In genomic region chr15:56616551-56616950, GRCh38 we compare ENCODE assay signal across 26 cellular contexts.
"Had no signal": no experiment of that assay in that cellular context is flagged by ENCODE, and none has a peak within 500 bp of the region (broad histone marks: within the 10 kb centered on the region; RNA-seq: fewer than 3 reads in every experiment).

No MANE protein-coding gene starts in this region.

- H3K27ac ChIP-seq: breast epithelium, heart left ventricle, parathyroid adenoma, psoas muscle, right atrium auricular region, stomach, thyroid gland, upper lobe of right lung had no signal

- H3K9me3 Mint-ChIP-seq: activated T-helper 17 cell treated with anti-CD3 and anti-CD28 coated beads, Interleukin-2, amount 50 U/mL, for 72 hours had no signal

- H3K4me2 ChIP-seq: smooth muscle cell had no signal

- H3K4me1 ChIP-seq: breast epithelium, heart left ventricle, parathyroid adenoma, psoas muscle, right atrium auricular region, stomach, thyroid gland, upper lobe of right lung had no signal

- H3K4me3 ChIP-seq: breast epithelium, heart left ventricle, psoas muscle, right atrium auricular region, smooth muscle cell, stomach, thyroid gland, upper lobe of right lung had no signal

- H2AFZ ChIP-seq: parathyroid adenoma had no signal

- H3K27me3 ChIP-seq: breast epithelium, heart left ventricle, right atrium auricular region, stomach, thyroid gland, upper lobe of right lung had no signal

- H3K36me3 ChIP-seq: breast epithelium, heart left ventricle, right atrium auricular region, stomach, thyroid gland, upper lobe of right lung had no signal

- H3K27ac Mint-ChIP-seq: activated B cell treated with CpG ODN at 0.5 μM for 24 hours; activated CD8-positive, alpha-beta T cell treated with anti-CD3 and anti-CD28 coated beads for 36 hours; activated T-helper 17 cell treated with anti-CD3 and anti-CD28 coated beads, Interleukin-2, amount 50 U/mL, for 72 hours; mesothelial cell of epicardium; naive B cell; nephron progenitor cell; stimulated activated memory B cell treated with anti-CD40 and anti-IgM and Interleukin-4, amounts not matched to agents 10 μg/mL and 1 μg/mL and 100 μg/mL, for 72 hours had no signal

- H3K4me1 Mint-ChIP-seq: activated T-helper 17 cell treated with anti-CD3 and anti-CD28 coated beads, Interleukin-2, amount 50 U/mL, for 72 hours; mesothelial cell of epicardium; nephron progenitor cell had no signal

- H3K9me3 ChIP-seq: breast epithelium, psoas muscle, right atrium auricular region, thyroid gland, upper lobe of right lung had no signal

- H3K36me3 Mint-ChIP-seq: mesothelial cell of epicardium had no signal

- DNase-seq: activated B cell treated with CpG ODN at 0.5 μM for 24 hours; activated CD4-positive, alpha-beta T cell treated with anti-CD3 and anti-CD28 coated beads, Interleukin-2, amount 50 U/mL, for 1 hour; activated CD8-positive, alpha-beta T cell treated with anti-CD3 and anti-CD28 coated beads for 36 hours; activated gamma-delta T cell treated with Interleukin-2 at 50 U/mL for 16 hours; activated naive CD4-positive, alpha-beta T cell treated with anti-CD3 and anti-CD28 coated beads, Interleukin-2, amount 50 U/mL, for 16 hours; activated T-cell treated with anti-CD3 and anti-CD28 coated beads, Interleukin-2, amount 50 U/mL, for 4 hours; amniotic stem cell; central memory CD4-positive, alpha-beta T cell; foreskin fibroblast; heart left ventricle; naive B cell; nephron progenitor cell; psoas muscle; stimulated activated CD4-positive, alpha-beta T cell treated with anti-CD3 and anti-CD28 coated beads, Interleukin-1b, Interleukin-23, amount 100 ng/mL, for 48 hours; stimulated activated CD4-positive, alpha-beta T cell treated with anti-CD3 and anti-CD28 coated beads, Interleukin-4, amount 100 ng/mL, for 4 hours; stimulated activated CD8-positive, alpha-beta memory T cell treated with anti-CD3 and anti-CD28 coated beads, Interleukin-4, amount 100 ng/mL, for 48 hours; stomach; thyroid gland; upper lobe of right lung had no signal

- H3K27me3 Mint-ChIP-seq: naive B cell; stimulated activated memory B cell treated with anti-CD40 and anti-IgM and Interleukin-4, amounts not matched to agents 10 μg/mL and 1 μg/mL and 100 μg/mL, for 72 hours had no signal

- H3K9ac ChIP-seq: parathyroid adenoma had no signal

- H3K79me2 ChIP-seq: parathyroid adenoma had no signal

- H3K4me3 Mint-ChIP-seq: activated B cell treated with CpG ODN at 0.5 μM for 24 hours; activated CD8-positive, alpha-beta T cell treated with anti-CD3 and anti-CD28 coated beads for 36 hours; activated T-cell treated with anti-CD3 and anti-CD28 coated beads, Interleukin-2, amount 50 U/mL, for 4 hours; activated T-helper 17 cell treated with anti-CD3 and anti-CD28 coated beads, Interleukin-2, amount 50 U/mL, for 72 hours; mesothelial cell of epicardium; naive B cell; nephron progenitor cell; stimulated activated memory B cell treated with anti-CD40 and anti-IgM and Interleukin-4, amounts not matched to agents 10 μg/mL and 1 μg/mL and 100 μg/mL, for 72 hours had no signal
